ENCODE assay signal across 12 cellular contexts in the genomic region with DNA sequence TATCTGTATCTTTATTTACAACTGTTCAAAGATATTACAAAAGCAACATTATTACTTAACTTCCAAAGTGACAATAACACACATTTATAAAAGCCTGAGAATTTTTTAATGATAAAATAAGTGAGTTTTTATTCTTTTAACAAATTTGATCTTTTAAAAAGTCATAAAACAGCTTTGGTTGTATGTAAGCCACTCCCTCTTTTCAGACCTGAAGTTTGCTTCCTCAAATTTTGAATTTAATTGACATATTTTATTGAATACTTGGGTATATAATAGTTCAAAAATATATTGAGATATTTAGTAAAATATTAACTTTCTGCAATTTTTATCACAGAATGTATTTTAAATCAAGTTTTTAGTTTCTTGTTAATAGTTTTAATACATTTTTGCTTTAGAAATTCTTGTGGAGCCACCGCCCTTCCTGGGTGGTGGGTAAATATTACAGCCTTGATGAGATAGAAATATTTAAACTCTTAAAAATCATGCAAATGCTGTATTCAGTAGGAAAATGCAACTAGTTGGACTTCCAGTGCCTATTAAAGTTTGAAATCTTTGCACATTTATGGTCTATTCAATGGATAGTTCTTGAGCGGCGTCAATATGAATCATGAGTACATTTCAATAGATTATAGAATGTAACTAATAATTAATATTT. TPM values are rescaled to one million over a fixed set of nuclear protein-coding genes. Genes with fewer than 3 reads are reported as not detected.
DNase-seq lines count a peak whose midpoint lies in the region; ATAC-seq and TF ChIP-seq lines count a peak whose summit lies in the region.
"Had no signal": no experiment of that assay in that cellular context is flagged by ENCODE, and none has a peak within 500 bp of the region (broad histone marks: within the 10 kb centered on the region; RNA-seq: fewer than 3 reads in every experiment).

No MANE protein-coding gene starts in this region.

- TF ChIP-seq POLR2A in gastroesophageal sphincter (IDR thresholded peaks at IDR 0.05) (no peak), transverse colon (IDR thresholded peaks at IDR 0.05) (no peak), thyroid gland (IDR thresholded peaks at IDR 0.05) (no peak)

- CTCF ChIA-PET in T-cell (lab: Charles Lee), result interaction anchor here (0.7 to 2.1 kb wide), 10 partner anchors 18 to 172 kb away, joined by 3 to 13 read pairs (median 4); no protein-coding TSS in a partner anchor

- no peaks in the 10 kb centered on the region for H3K9me3 Mint-ChIP-seq in T-cell
- H3K9me3 Mint-ChIP-seq in type B pancreatic cell, result no peaks in the 10 kb centered on the region

- WGBS in gastroesophageal sphincter (ENCODE audit: low coverage in 1 of 2), 2 donors, result 85 to 93% methylated on average over 3 of the region's 3 CpGs
- WGBS in transverse colon (ENCODE audit: low coverage in 1 of 2), 2 donors, result 49 to 71% methylated on average over 3 of the region's 3 CpGs
- WGBS in thyroid gland, 2 donors, result 91 to 93% methylated on average over 3 of the region's 3 CpGs

- H3K4me1 ChIP-seq in left ventricle myocardium inferior, result no peaks in the 10 kb centered on the region
- H3K4me1 ChIP-seq in gastroesophageal sphincter, result no peaks in the 10 kb centered on the region
- no peaks in the 10 kb centered on the region for H3K4me1 ChIP-seq in transverse colon
- H3K4me1 ChIP-seq in thyroid gland, result no peaks in the 10 kb centered on the region
- H3K4me1 ChIP-seq: gastrocnemius medialis had no signal

- H3K9me3 ChIP-seq in left ventricle myocardium inferior (replicated peaks) (no peaks in the 10 kb centered on the region), gastroesophageal sphincter (no peaks in the 10 kb centered on the region), transverse colon (no peaks in the 10 kb centered on the region), thyroid gland (no peaks in the 10 kb centered on the region)
- H3K9me3 ChIP-seq: BLaER1, gastrocnemius medialis had no signal

- ATAC-seq in left cardiac atrium (no peak), T-cell (replicated peaks in 1 of 4) (no peak), gastroesophageal sphincter (no peak), GM19324 (IDR thresholded peaks at IDR 0.05; ENCODE audit: low FRiP score, unreplicated experiment) (no peak)
- ATAC-seq: gastrocnemius medialis had no signal

- no peaks in the 10 kb centered on the region for H3K27me3 ChIP-seq in left ventricle myocardium inferior (ENCODE audit: low read depth)
- H3K27me3 ChIP-seq in gastroesophageal sphincter, result no peaks in the 10 kb centered on the region
- no peaks in the 10 kb centered on the region for H3K27me3 ChIP-seq in transverse colon
- no peaks in the 10 kb centered on the region for H3K27me3 ChIP-seq in thyroid gland
- H3K27me3 ChIP-seq: BLaER1, gastrocnemius medialis had no signal

- intact Hi-C loops in left ventricle myocardium inferior (cut with micrococcal nuclease) (no loop called here), left cardiac atrium (cut with DNase I) (no loop called here), transverse colon (cut with DNase I; ENCODE audit: low total_unique reads) (no loop called here), thyroid gland (cut with DNase I) (no loop called here)

- peaks cover 36% of the 10 kb centered on the region for H3K36me3 Mint-ChIP-seq in T-cell
- H3K36me3 Mint-ChIP-seq in type B pancreatic cell, result no peaks in the 10 kb centered on the region

- POLR2A ChIA-PET in T-cell (lab: Charles Lee), result interaction anchor here (0.6 to 6.8 kb wide), 10 partner anchors 11 to 44 kb away, joined by 3 to 86 read pairs (median 4); no protein-coding TSS in a partner anchor

- TF ChIP-seq EP300 in gastroesophageal sphincter (IDR thresholded peaks at IDR 0.05) (no peak), transverse colon (IDR thresholded peaks at IDR 0.05; ENCODE audit: low read depth) (no peak)

- H3K4me1 Mint-ChIP-seq in T-cell (peaks cover 49 to 67% (median 56%) of the 10 kb centered on the region in 3 donors), type B pancreatic cell (ENCODE audit: unreplicated experiment) (no peaks in the 10 kb centered on the region)

- H3K27me3 Mint-ChIP-seq in T-cell, result no peaks in the 10 kb centered on the region
- no peaks in the 10 kb centered on the region for H3K27me3 Mint-ChIP-seq in type B pancreatic cell

- DNase-seq in left ventricle myocardium inferior (no peak), left cardiac atrium (no peak), T-cell (no peak), transverse colon (no peak), thyroid gland (no peak), type B pancreatic cell (ENCODE audit: extremely low spot score, unreplicated experiment) (no peak)
- DNase-seq: gastrocnemius medialis, NCI-H146 had no signal

- H3K36me3 ChIP-seq in left ventricle myocardium inferior (no peaks in the 10 kb centered on the region), gastroesophageal sphincter (no peaks in the 10 kb centered on the region), transverse colon (no peaks in the 10 kb centered on the region), thyroid gland (no peaks in the 10 kb centered on the region)
- H3K36me3 ChIP-seq: BLaER1, gastrocnemius medialis had no signal

- in situ Hi-C loops in transverse colon (cut with MboI; ENCODE audit: low pct_ligation_motif_present in 1 of 4, low pct_unique_long_range_greater_than_20kb in 1 of 4, low sequenced_read_pairs in 3 of 4), result no loop called here

- H3K27ac Mint-ChIP-seq in T-cell (peak overlapping the region; percentile 95 to 99), type B pancreatic cell (no peak overlapping the region)

- TF ChIP-seq CTCF in left ventricle myocardium inferior (IDR thresholded peaks at IDR 0.05; ENCODE audit: borderline replicate concordance) (no peak), gastroesophageal sphincter (IDR thresholded peaks at IDR 0.05) (no peak), transverse colon (IDR thresholded peaks at IDR 0.05) (no peak), thyroid gland (IDR thresholded peaks at IDR 0.05) (no peak), type B pancreatic cell (conservative IDR thresholded peaks at IDR 0.05) (no peak)

- H3K4me3 ChIP-seq in left ventricle myocardium inferior, result peak overlapping the region; percentile 32
- H3K4me3 ChIP-seq in gastroesophageal sphincter, result peak overlapping the region; percentile 17 to 24
- H3K4me3 ChIP-seq in transverse colon, result peak overlapping the region in 3 of 4 donors; percentile 11 to 36 (median 13)
- H3K4me3 ChIP-seq in thyroid gland (replicated peaks in 1 of 3), result no peak overlapping the region
- H3K4me3 ChIP-seq: BLaER1 had no signal

- peak overlapping the region; percentile 79 to 98 (median 81) for H3K4me3 Mint-ChIP-seq in T-cell
- no peak overlapping the region for H3K4me3 Mint-ChIP-seq in type B pancreatic cell

- H3K27ac ChIP-seq in left ventricle myocardium inferior (replicated peaks) (peak overlapping the region; percentile 29), gastroesophageal sphincter (no peak overlapping the region), transverse colon (peak overlapping the region; percentile 49 to 71 (median 63)), thyroid gland (no peak overlapping the region)
- H3K27ac ChIP-seq: BLaER1, gastrocnemius medialis had no signal

RNA-seq across cellular contexts. Expression of gene PTPRC, which starts 0.9 kb away (rescaled TPM):
- 7.5 TPM for total RNA-seq in left ventricle myocardium inferior
- total RNA-seq in left cardiac atrium, result 10 to 100 TPM; 11.0 to 24.2 TPM
- total RNA-seq in T-cell, result 100 to 1,000 TPM; 674 to 984 (median 781) TPM
- 10 to 100 TPM in 2 of 4 donors, 1 to 10 TPM in 2; 5.0 to 31.9 (median 12.9) TPM for total RNA-seq in gastroesophageal sphincter
- 10 to 100 TPM in 3 of 4 donors, 1 to 10 TPM in 1; 6.4 to 50.7 (median 25.6) TPM for total RNA-seq in transverse colon
- 10 to 100 TPM; 11.5 to 23.8 (median 16.9) TPM for total RNA-seq in thyroid gland
- total RNA-seq in type B pancreatic cell (ENCODE audit: low replicate concordance), result not detected in 2 replicates
- total RNA-seq: lung microvascular endothelial cell had no signal

Comparison
In these comparisons a context has a peak if more than half of its experiments do, and no peak if none do; other contexts are left out.
1. H3K27ac ChIP-seq: peak in left ventricle myocardium inferior (single experiment) and transverse colon (4 of 4); none in gastroesophageal sphincter (0 of 4) and thyroid gland (0 of 3).
2. H3K4me3 ChIP-seq: peak in left ventricle myocardium inferior (single experiment), gastroesophageal sphincter (2 of 2) and transverse colon (3 of 4); none in thyroid gland (0 of 3).
3. RNA of gene PTPRC, which starts 0.9 kb away (total RNA-seq): 674 to 984 TPM in T-cell; 6.4 to 50.7 TPM in transverse colon, 11.0 to 24.2 TPM in left cardiac atrium, 5.0 to 31.9 TPM in gastroesophageal sphincter, 11.5 to 23.8 TPM in thyroid gland, 7.5 TPM in left ventricle myocardium inferior (single experiment) and not detected in type B pancreatic cell; every median in the first group is over 10 times any median in the second.